ENCODE assay signal across 2 cellular contexts in genomic region chr6:167248878-167249455, GRCh38. TPM values are rescaled to one million over a fixed set of nuclear protein-coding genes. Genes with fewer than 3 reads are reported as not detected.
"Had no signal": no experiment of that assay in that cellular context is flagged by ENCODE, and none has a peak within 500 bp of the region (broad histone marks: within the 10 kb centered on the region; RNA-seq: fewer than 3 reads in every experiment).

No MANE protein-coding gene starts in this region.

RNA-seq across cellular contexts. Expression of gene UNC93A, which starts 42.1 kb away (rescaled TPM):
- total RNA-seq: LHCN-M2, SK-MEL-5 had no signal
